8 cellular contexts compared by ENCODE assay signal in the genomic region with DNA sequence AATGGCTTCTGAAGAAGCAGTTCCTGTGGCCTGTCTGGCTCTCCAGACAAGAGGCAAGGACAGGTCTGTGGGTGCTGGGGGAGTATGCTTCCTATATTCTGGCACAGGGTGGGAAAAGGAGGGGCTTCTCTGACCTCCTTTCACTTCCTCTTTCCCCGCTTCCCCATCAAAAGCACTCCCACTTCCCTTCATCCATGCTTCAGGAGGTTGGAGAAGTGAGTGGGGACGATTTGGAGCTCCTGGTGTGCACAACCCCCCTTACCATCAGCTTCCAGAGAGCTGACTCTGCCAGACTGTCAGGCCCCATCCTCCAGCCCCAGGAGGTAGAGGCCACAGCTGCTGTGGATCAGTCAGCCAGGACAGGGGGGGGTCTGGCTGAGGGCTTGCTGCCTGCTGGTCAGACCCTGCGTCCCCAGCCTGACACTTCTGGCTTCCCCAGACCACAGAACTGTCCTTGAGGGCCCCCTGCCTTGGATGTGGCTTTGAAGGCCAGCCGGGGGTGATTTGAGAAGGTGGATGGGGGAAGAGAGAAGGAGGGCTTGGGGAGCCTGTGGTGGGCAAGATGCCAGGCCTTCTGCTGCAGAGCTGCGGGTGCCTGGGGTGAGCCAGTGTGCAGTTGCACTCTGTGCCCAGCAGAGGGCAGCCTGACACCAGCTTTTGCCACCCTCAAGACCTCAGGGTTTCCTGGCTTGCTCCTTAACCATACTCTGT. TPM values are rescaled to one million over a fixed set of nuclear protein-coding genes. Genes with fewer than 3 reads are reported as not detected.
DNase-seq lines count a peak whose midpoint lies in the region; ATAC-seq, FAIRE-seq and TF ChIP-seq lines count a peak whose summit lies in the region.

No MANE protein-coding gene starts in this region.

- H4K20me1 ChIP-seq in H1 (replicated peaks in 1 of 2; ENCODE audit: control insufficient read depth in 1 of 2, insufficient read depth in 2 of 2, low read length in 2 of 2) = no peaks in the 10 kb centered on the region

- 54% methylated on average over 5 of the region's 5 CpGs; no CpG with 5 or more reads in 1 of the 2 experiments for WGBS in H1 (ENCODE audit: extremely low coverage in 1 of 2, insufficient coverage in 1 of 2, insufficient read length in 1 of 2, insufficient replicate concordance in 2 of 2, low coverage in 1 of 2, low lambda C conversion rate in 2 of 2, missing lambda C conversion rate in 1 of 2), 2 experiments

- H2BK20ac ChIP-seq in H1 (ENCODE audit: low read length) = no peak overlapping the region; the same call in 1 of the 2 replicates

- TF ChIP-seq EP300 in H1 (IDR thresholded peaks at IDR 0.05; ENCODE audit: borderline replicate concordance in 1 of 2, low read depth in 2 of 2, low read length in 2 of 2) = no peak

- no peak overlapping the region for H3K14ac ChIP-seq in H1 (ENCODE audit: insufficient read length)

- peak; percentile 68 for DNase-seq in DMS153 (lab: John Stamatoyannopoulos, UW)
- peak; percentile 94 for DNase-seq in HT-29 (ENCODE audit: low spot score)
- DNase-seq in NOMO-1 treated with dmso at 0.1 percent for 144 hours (lab: John Stamatoyannopoulos, UW; ENCODE audit: unreplicated experiment) = peak; percentile 28
- peak; percentile 29 for DNase-seq in activated CD8-positive, alpha-beta memory T cell treated with anti-CD3 and anti-CD28 coated beads, Interleukin-2, amount 50 U/mL, for 1 hour (ENCODE audit: extremely low read depth)
- DNase-seq in H1 (ENCODE audit: low read depth in 1 of 2, low spot score in 2 of 2) = peak in 1 of 2 experiments; percentile 90
- DNase-seq in mesothelial cell of epicardium (ENCODE audit: low spot score in 2 of 2, unreplicated experiment in 2 of 2) = peak; percentile 85 to 93
- peak; percentile 47 for DNase-seq in stimulated activated CD8-positive, alpha-beta memory T cell treated with anti-CD3 and anti-CD28 coated beads, Interleukin-15, amount 100 ng/mL, for 1 hour (ENCODE audit: low read depth)

- no peak for ATAC-seq in HG03520 (IDR thresholded peaks at IDR 0.05; ENCODE audit: unreplicated experiment)

- TF ChIP-seq CTCF in H1 (IDR thresholded peaks at IDR 0.05; ENCODE audit: control extremely low read depth in 1 of 3, insufficient read depth in 1 of 3, low read depth in 1 of 3, low read length in 3 of 3) = peak; percentile 97 to 99 (median 99)
- peak; percentile 99 for TF ChIP-seq CTCF in mesothelial cell of epicardium (IDR thresholded peaks at IDR 0.05; ENCODE audit: unreplicated experiment)

- no peaks in the 10 kb centered on the region for H3K27me3 ChIP-seq in H1 (replicated peaks in 1 of 4; ENCODE audit: control insufficient read depth in 3 of 4, extremely low read depth in 1 of 4, insufficient read depth in 3 of 4, low read length in 3 of 4)

- H3K4me1 ChIP-seq in H1 (replicated peaks in 1 of 4; ENCODE audit: control insufficient read depth in 3 of 4, insufficient read depth in 4 of 4, low read length in 3 of 4) = peaks cover 0 to 22% (median 11%) of the 10 kb centered on the region in 4 experiments; a peak in 6 of 7 replicates

- TF ChIP-seq POLR2A in H1 (IDR thresholded peaks at IDR 0.05; ENCODE audit: control extremely low read depth in 1 of 2, low read depth in 2 of 2, low read length in 2 of 2) = no peak

- no peaks in the 10 kb centered on the region for H3K36me3 ChIP-seq in H1 (ENCODE audit: control insufficient read depth in 2 of 4, insufficient read depth in 4 of 4, low read length in 3 of 4)

- H3K18ac ChIP-seq in H1 (ENCODE audit: extremely low read depth, low read length) = no peak overlapping the region

- no peak overlapping the region for H3K27ac ChIP-seq in H1 (ENCODE audit: low read depth, low read length)

- POLR2A ChIA-PET in H1 (lab: Charles Lee; ENCODE audit: partially characterized antibody) = interaction anchor here (0.6 to 2.5 kb wide), 20 partner anchors 7 to 273 kb away, joined by 3 to 10 read pairs (median 4); partner anchors contain the start of genes CD164L2 and MAP3K6

- H3K4me3 ChIP-seq in H1 (ENCODE audit: extremely low read depth in 1 of 4, insufficient read depth in 2 of 4, low read depth in 3 of 4, low read length in 4 of 4) = no peak overlapping the region

- H3K9me3 ChIP-seq in H1 (ENCODE audit: insufficient read depth in 2 of 2, low read depth in 1 of 2, low read length in 1 of 2) = no peaks in the 10 kb centered on the region

- H3K4me3 Mint-ChIP-seq in mesothelial cell of epicardium = no peak overlapping the region

- H3K27ac Mint-ChIP-seq in mesothelial cell of epicardium = peak overlapping the region; percentile 96

- peaks cover 37% of the 10 kb centered on the region for H3K4me1 Mint-ChIP-seq in mesothelial cell of epicardium

- no peak overlapping the region for H3K56ac ChIP-seq in H1 (replicated peaks; ENCODE audit: insufficient read length, low read depth, low read length)

- no peaks in the 10 kb centered on the region for H3K79me2 ChIP-seq in H1 (ENCODE audit: control insufficient read depth in 1 of 2, insufficient read depth in 2 of 2, low read length in 2 of 2)

- no peaks in the 10 kb centered on the region for H3K27me3 Mint-ChIP-seq in mesothelial cell of epicardium (ENCODE audit: low read depth)

- no peak overlapping the region for H3K23ac ChIP-seq in H1 (ENCODE audit: insufficient read length)

- 0 out of 2 replicates have a peak overlapping the region, but pooled peaks have one; percentile 69 for H4K8ac ChIP-seq in H1 (ENCODE audit: extremely low read depth, insufficient read depth, low read length)

- TF ChIP-seq RAD21 in H1 (IDR thresholded peaks at IDR 0.05 in 1 of 2, conservative IDR thresholded peaks at IDR 0.05 in 1 of 2; ENCODE audit: low read depth in 2 of 2, low read length in 2 of 2) = peak; percentile 99 to 100

- H4K5ac ChIP-seq in H1 (ENCODE audit: insufficient read length, low read depth, low read length) = no peak overlapping the region

- H3K4ac ChIP-seq in H1 (replicated peaks; ENCODE audit: insufficient read length, low read depth, low read length) = no peak overlapping the region

- H3K23me2 ChIP-seq in H1 (ENCODE audit: low read depth, low read length) = no peaks in the 10 kb centered on the region

- FAIRE-seq in H1 (lab: Jason Lieb, UNC) = peak; percentile 72

- H3K4me2 ChIP-seq in H1 (ENCODE audit: insufficient read depth in 1 of 2, low read depth in 2 of 2, low read length in 2 of 2) = no peak overlapping the region

- H2AFZ ChIP-seq in H1 (ENCODE audit: low read length) = no peak overlapping the region

- no peaks in the 10 kb centered on the region for H3K9me3 Mint-ChIP-seq in mesothelial cell of epicardium

- peak overlapping the region; percentile 75 for H4K91ac ChIP-seq in H1 (replicated peaks; ENCODE audit: insufficient read length, low read length)

- H2AK5ac ChIP-seq in H1 (ENCODE audit: low read depth, low read length) = no peak overlapping the region

- no peaks in the 10 kb centered on the region for H3K79me1 ChIP-seq in H1 (ENCODE audit: low read depth, low read length)

- H3K9ac ChIP-seq in H1 (replicated peaks in 1 of 4; ENCODE audit: extremely low read depth in 1 of 4, low read depth in 3 of 4, low read length in 3 of 4) = no peak overlapping the region

- CTCF ChIA-PET in H1 (lab: Charles Lee; ENCODE audit: partially characterized antibody) = interaction anchor here (0.5 to 17.9 kb wide), 47 partner anchors 10 to 442 kb away, joined by 3 to 321 read pairs (median 5); partner anchors contain the start of genes AHDC1, CD164L2, GPR3 and MAP3K6

- 0 out of 2 replicates have a peak overlapping the region, but pooled peaks have one; percentile 81 for H2BK15ac ChIP-seq in H1 (ENCODE audit: low read length)

- no peak overlapping the region for H2BK120ac ChIP-seq in H1 (replicated peaks; ENCODE audit: low read depth, low read length)

- H3K36me3 Mint-ChIP-seq in mesothelial cell of epicardium = peaks cover 5% of the 10 kb centered on the region

- 0 out of 2 replicates have a peak overlapping the region, but pooled peaks have one; percentile 54 for H2BK5ac ChIP-seq in H1 (ENCODE audit: low read depth, low read length)

- H2BK12ac ChIP-seq in H1 (ENCODE audit: low read depth, low read length) = peak overlapping the region; percentile 94; the same call in 1 of the 2 replicates

TF ChIP-seq in H1, 55 proteins besides CTCF, POLR2A, EP300 and RAD21:
- no peak for TF ChIP-seq GTF2F1 (IDR thresholded peaks at IDR 0.05; ENCODE audit: borderline replicate concordance, low read depth, low read length)
- TF ChIP-seq JUND (IDR thresholded peaks at IDR 0.05; ENCODE audit: low read length) = 0 out of 2 replicates have a peak, but pooled peaks have one; percentile 10
- TF ChIP-seq YY1 (IDR thresholded peaks at IDR 0.05; ENCODE audit: low read depth, low read length) = 0 out of 2 replicates have a peak, but pooled peaks have one; percentile 12
- TF ChIP-seq TBP (IDR thresholded peaks at IDR 0.05; ENCODE audit: low read depth, low read length) = no peak

RNA-seq across cellular contexts. Expression of gene TMEM222, which starts 21.5 kb away (rescaled TPM):
- 80.1 and 90.2 TPM in 2 replicates for total RNA-seq in HT-29 (2014; rRNA removed; shearing (Covaris generic))
- 25.1 and 27.0 TPM in 2 replicates for total RNA-seq in H1 (2021; fragmentation: NEBNext Ultra II Directional; extraction: Animal tissue kit (Norgen Biotek cat#: 25700))
- polyA plus RNA-seq in H1 (2011; rRNA removed) = 51.8 and 66.9 TPM in 2 replicates
- 43.2 TPM for polyA plus RNA-seq in H1 (2011; cell fraction: cytosol; rRNA removed)
- 65.9 TPM for polyA plus RNA-seq in H1 (2011; cell fraction: nucleus; rRNA removed)
- polyA plus RNA-seq in H1 (2012, experiment 1 of 2) = 20.3 to 36.3 TPM (median 33.4 TPM) in 4 replicates
- polyA plus RNA-seq in H1 (2012, experiment 2 of 2) = 36.8 TPM
- 28.6 TPM for polyA plus RNA-seq in H1 (2013, experiment 1 of 2)
- polyA plus RNA-seq in H1 (2013, experiment 2 of 2) = 31.1 TPM
- 28.8 and 31.6 TPM in 2 replicates for polyA minus RNA-seq in H1 (2011; rRNA and poly(A)+ RNA removed)
- 17.0 TPM for polyA minus RNA-seq in H1 (2011; cell fraction: cytosol; rRNA and poly(A)+ RNA removed)
- 33.2 TPM for polyA minus RNA-seq in H1 (2011; cell fraction: nucleus; rRNA and poly(A)+ RNA removed)
- 36.0 to 39.1 TPM (median 37.2 TPM) in 3 replicates for total RNA-seq in mesothelial cell of epicardium

RNA-seq across cellular contexts. Expression of gene SYTL1, which starts 41.3 kb away (rescaled TPM):
- 17.1 and 21.9 TPM in 2 replicates for total RNA-seq in HT-29 (2014; rRNA removed; shearing (Covaris generic))
- total RNA-seq in H1 (2021; fragmentation: NEBNext Ultra II Directional; extraction: Animal tissue kit (Norgen Biotek cat#: 25700)) = 6.4 and 8.8 TPM in 2 replicates
- polyA plus RNA-seq in H1 (2011; rRNA removed) = 19.5 and 33.8 TPM in 2 replicates
- polyA plus RNA-seq in H1 (2011; cell fraction: cytosol; rRNA removed) = 14.6 TPM
- 63.0 TPM for polyA plus RNA-seq in H1 (2011; cell fraction: nucleus; rRNA removed)
- 4.0 to 13.1 TPM (median 10.8 TPM) in 4 replicates for polyA plus RNA-seq in H1 (2012, experiment 1 of 2)
- polyA plus RNA-seq in H1 (2012, experiment 2 of 2) = 6.3 TPM
- 8.5 TPM for polyA plus RNA-seq in H1 (2013, experiment 1 of 2)
- 8.4 TPM for polyA plus RNA-seq in H1 (2013, experiment 2 of 2)
- 2.9 and 5.0 TPM in 2 replicates for polyA minus RNA-seq in H1 (2011; rRNA and poly(A)+ RNA removed)
- polyA minus RNA-seq in H1 (2011; cell fraction: cytosol; rRNA and poly(A)+ RNA removed) = 5.7 TPM
- polyA minus RNA-seq in H1 (2011; cell fraction: nucleus; rRNA and poly(A)+ RNA removed) = 13.1 TPM
- total RNA-seq in mesothelial cell of epicardium = 41.0 to 42.8 TPM (median 42.2 TPM) in 3 replicates
